In genomic region chr1:223886516-223886921, GRCh38 we compare ENCODE assay signal across 1 cellular context.
TF ChIP-seq lines count a peak whose summit lies in the region.

No MANE protein-coding gene starts in this region.

TF ChIP-seq in HEK293, 187 proteins besides CTCF, POLR2A, EP300 and RAD21 (continued from another document and continues in another):
- TF ChIP-seq ZNF175 (tag by site-specific recombination; IDR thresholded peaks at IDR 0.05) (no peak), PRDM1 (tag by site-specific recombination; IDR thresholded peaks at IDR 0.05) (no peak), ZNF610 (tag by site-specific recombination; IDR thresholded peaks at IDR 0.05; ENCODE audit: borderline replicate concordance) (no peak), ZNF416 (tag by site-specific recombination; IDR thresholded peaks at IDR 0.05) (no peak), ZNF366 (tag by site-specific recombination; conservative IDR thresholded peaks at IDR 0.05) (peak; percentile 56), ZNF146 (tag by site-specific recombination; IDR thresholded peaks at IDR 0.05) (no peak), KLF9 (tag by site-specific recombination; IDR thresholded peaks at IDR 0.05; ENCODE audit: low read depth) (no peak), ZBTB1 (tag by site-specific recombination; IDR thresholded peaks at IDR 0.05) (no peak), ZNF214 (tag by site-specific recombination; IDR thresholded peaks at IDR 0.05; ENCODE audit: borderline replicate concordance) (no peak), YY2 (tag by site-specific recombination; IDR thresholded peaks at IDR 0.05) (no peak), ZNF280D (tag by site-specific recombination; IDR thresholded peaks at IDR 0.05) (no peak), ZBTB10 (tag by site-specific recombination; IDR thresholded peaks at IDR 0.05) (no peak), ZBTB8A (tag by site-specific recombination; IDR thresholded peaks at IDR 0.05) (no peak), ZNF544 (tag by site-specific recombination; IDR thresholded peaks at IDR 0.05) (no peak), ZNF335 (tag by site-specific recombination; conservative IDR thresholded peaks at IDR 0.05) (no peak), ZFP3 (tag by site-specific recombination; IDR thresholded peaks at IDR 0.05; ENCODE audit: low read depth) (no peak), REPIN1 (tag by site-specific recombination; IDR thresholded peaks at IDR 0.05; ENCODE audit: low read depth) (no peak), ZNF433 (tag by site-specific recombination; IDR thresholded peaks at IDR 0.05; ENCODE audit: low read depth) (no peak), ZNF26 (tag by site-specific recombination; IDR thresholded peaks at IDR 0.05) (no peak), RBAK (tag by site-specific recombination; IDR thresholded peaks at IDR 0.05) (no peak), ZBTB21 (tag by site-specific recombination; IDR thresholded peaks at IDR 0.05) (0 out of 2 replicates have a peak, but pooled peaks have one; percentile 22), ZBTB26 (tag by site-specific recombination; optimal IDR thresholded peaks at IDR 0.05) (no peak), ZBTB17 (tag by site-specific recombination; IDR thresholded peaks at IDR 0.05) (peak; percentile 69; the same call in 1 of the 2 replicates), ZNF121 (tag by site-specific recombination; IDR thresholded peaks at IDR 0.05) (no peak), SALL2 (tag by site-specific recombination; IDR thresholded peaks at IDR 0.05; ENCODE audit: borderline replicate concordance) (no peak), ZNF623 (tag by site-specific recombination; IDR thresholded peaks at IDR 0.05) (no peak), ELK4 (IDR thresholded peaks at IDR 0.05; ENCODE audit: borderline replicate concordance, low read depth, low read length) (no peak), ZNF2 (tag by site-specific recombination; IDR thresholded peaks at IDR 0.05) (no peak), GLIS2 (tag by site-specific recombination; IDR thresholded peaks at IDR 0.05) (no peak), MEIS1 (CRISPR knock-in tag; IDR thresholded peaks at IDR 0.05; ENCODE audit: borderline replicate concordance) (no peak), ZFP69B (tag by site-specific recombination; IDR thresholded peaks at IDR 0.05) (no peak), MZF1 (tag by site-specific recombination; IDR thresholded peaks at IDR 0.05; ENCODE audit: borderline replicate concordance) (no peak)
- TF ChIP-seq, protein P1, sequence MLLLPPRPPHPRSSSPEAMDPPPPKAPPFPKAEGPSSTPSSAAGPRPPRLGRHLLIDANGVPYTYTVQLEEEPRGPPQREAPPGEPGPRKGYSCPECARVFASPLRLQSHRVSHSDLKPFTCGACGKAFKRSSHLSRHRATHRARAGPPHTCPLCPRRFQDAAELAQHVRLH (tag by site-specific recombination; IDR thresholded peaks at IDR 0.05) = no peak
- TF ChIP-seq, protein P2, sequence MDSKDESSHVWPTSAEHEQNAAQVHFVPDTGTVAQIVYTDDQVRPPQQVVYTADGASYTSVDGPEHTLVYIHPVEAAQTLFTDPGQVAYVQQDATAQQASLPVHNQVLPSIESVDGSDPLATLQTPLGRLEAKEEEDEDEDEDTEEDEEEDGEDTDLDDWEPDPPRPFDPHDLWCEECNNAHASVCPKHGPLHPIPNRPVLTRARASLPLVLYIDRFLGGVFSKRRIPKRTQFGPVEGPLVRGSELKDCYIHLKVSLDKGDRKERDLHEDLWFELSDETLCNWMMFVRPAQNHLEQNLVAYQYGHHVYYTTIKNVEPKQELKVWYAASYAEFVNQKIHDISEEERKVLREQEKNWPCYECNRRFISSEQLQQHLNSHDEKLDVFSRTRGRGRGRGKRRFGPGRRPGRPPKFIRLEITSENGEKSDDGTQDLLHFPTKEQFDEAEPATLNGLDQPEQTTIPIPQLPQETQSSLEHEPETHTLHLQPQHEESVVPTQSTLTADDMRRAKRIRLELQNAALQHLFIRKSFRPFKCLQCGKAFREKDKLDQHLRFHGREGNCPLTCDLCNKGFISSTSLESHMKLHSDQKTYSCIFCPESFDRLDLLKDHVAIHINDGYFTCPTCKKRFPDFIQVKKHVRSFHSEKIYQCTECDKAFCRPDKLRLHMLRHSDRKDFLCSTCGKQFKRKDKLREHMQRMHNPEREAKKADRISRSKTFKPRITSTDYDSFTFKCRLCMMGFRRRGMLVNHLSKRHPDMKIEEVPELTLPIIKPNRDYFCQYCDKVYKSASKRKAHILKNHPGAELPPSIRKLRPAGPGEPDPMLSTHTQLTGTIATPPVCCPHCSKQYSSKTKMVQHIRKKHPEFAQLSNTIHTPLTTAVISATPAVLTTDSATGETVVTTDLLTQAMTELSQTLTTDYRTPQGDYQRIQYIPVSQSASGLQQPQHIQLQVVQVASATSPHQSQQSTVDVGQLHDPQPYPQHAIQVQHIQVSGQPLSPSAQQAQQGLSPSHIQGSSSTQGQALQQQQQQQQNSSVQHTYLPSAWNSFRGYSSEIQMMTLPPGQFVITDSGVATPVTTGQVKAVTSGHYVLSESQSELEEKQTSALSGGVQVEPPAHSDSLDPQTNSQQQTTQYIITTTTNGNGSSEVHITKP (tag by site-specific recombination; IDR thresholded peaks at IDR 0.05) = no peak
- TF ChIP-seq, protein P3, sequence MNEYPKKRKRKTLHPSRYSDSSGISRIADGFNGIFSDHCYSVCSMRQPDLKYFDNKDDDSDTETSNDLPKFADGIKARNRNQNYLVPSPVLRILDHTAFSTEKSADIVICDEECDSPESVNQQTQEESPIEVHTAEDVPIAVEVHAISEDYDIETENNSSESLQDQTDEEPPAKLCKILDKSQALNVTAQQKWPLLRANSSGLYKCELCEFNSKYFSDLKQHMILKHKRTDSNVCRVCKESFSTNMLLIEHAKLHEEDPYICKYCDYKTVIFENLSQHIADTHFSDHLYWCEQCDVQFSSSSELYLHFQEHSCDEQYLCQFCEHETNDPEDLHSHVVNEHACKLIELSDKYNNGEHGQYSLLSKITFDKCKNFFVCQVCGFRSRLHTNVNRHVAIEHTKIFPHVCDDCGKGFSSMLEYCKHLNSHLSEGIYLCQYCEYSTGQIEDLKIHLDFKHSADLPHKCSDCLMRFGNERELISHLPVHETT (tag by site-specific recombination; IDR thresholded peaks at IDR 0.05) = no peak
- TF ChIP-seq, protein P4, sequence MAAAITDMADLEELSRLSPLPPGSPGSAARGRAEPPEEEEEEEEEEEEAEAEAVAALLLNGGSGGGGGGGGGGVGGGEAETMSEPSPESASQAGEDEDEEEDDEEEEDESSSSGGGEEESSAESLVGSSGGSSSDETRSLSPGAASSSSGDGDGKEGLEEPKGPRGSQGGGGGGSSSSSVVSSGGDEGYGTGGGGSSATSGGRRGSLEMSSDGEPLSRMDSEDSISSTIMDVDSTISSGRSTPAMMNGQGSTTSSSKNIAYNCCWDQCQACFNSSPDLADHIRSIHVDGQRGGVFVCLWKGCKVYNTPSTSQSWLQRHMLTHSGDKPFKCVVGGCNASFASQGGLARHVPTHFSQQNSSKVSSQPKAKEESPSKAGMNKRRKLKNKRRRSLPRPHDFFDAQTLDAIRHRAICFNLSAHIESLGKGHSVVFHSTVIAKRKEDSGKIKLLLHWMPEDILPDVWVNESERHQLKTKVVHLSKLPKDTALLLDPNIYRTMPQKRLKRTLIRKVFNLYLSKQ (tag by site-specific recombination; IDR thresholded peaks at IDR 0.05; ENCODE audit: borderline replicate concordance) = no peak
- TF ChIP-seq, protein P5, sequence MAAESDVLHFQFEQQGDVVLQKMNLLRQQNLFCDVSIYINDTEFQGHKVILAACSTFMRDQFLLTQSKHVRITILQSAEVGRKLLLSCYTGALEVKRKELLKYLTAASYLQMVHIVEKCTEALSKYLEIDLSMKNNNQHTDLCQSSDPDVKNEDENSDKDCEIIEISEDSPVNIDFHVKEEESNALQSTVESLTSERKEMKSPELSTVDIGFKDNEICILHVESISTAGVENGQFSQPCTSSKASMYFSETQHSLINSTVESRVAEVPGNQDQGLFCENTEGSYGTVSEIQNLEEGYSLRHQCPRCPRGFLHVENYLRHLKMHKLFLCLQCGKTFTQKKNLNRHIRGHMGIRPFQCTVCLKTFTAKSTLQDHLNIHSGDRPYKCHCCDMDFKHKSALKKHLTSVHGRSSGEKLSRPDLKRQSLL (tag by site-specific recombination; IDR thresholded peaks at IDR 0.05) = no peak
- TF ChIP-seq, protein P6, sequence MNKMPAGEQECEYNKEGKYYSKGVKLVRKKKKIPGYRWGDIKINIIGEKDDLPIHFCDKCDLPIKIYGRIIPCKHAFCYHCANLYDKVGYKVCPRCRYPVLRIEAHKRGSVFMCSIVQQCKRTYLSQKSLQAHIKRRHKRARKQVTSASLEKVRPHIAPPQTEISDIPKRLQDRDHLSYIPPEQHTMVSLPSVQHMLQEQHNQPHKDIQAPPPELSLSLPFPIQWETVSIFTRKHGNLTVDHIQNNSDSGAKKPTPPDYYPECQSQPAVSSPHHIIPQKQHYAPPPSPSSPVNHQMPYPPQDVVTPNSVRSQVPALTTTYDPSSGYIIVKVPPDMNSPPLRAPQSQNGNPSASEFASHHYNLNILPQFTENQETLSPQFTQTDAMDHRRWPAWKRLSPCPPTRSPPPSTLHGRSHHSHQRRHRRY (tag by site-specific recombination; IDR thresholded peaks at IDR 0.05) = no peak
- TF ChIP-seq, protein P7, sequence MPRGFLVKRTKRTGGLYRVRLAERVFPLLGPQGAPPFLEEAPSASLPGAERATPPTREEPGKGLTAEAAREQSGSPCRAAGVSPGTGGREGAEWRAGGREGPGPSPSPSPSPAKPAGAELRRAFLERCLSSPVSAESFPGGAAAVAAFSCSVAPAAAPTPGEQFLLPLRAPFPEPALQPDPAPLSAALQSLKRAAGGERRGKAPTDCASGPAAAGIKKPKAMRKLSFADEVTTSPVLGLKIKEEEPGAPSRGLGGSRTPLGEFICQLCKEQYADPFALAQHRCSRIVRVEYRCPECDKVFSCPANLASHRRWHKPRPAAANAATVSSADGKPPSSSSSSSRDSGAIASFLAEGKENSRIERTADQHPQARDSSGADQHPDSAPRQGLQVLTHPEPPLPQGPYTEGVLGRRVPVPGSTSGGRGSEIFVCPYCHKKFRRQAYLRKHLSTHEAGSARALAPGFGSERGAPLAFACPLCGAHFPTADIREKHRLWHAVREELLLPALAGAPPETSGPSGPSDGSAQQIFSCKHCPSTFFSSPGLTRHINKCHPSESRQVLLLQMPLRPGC (tag by site-specific recombination; IDR thresholded peaks at IDR 0.05) = peak; percentile 24; the same call in 1 of the 2 replicates
